Comparison of ENCODE assay signal across 9 cellular contexts in the genomic region with DNA sequence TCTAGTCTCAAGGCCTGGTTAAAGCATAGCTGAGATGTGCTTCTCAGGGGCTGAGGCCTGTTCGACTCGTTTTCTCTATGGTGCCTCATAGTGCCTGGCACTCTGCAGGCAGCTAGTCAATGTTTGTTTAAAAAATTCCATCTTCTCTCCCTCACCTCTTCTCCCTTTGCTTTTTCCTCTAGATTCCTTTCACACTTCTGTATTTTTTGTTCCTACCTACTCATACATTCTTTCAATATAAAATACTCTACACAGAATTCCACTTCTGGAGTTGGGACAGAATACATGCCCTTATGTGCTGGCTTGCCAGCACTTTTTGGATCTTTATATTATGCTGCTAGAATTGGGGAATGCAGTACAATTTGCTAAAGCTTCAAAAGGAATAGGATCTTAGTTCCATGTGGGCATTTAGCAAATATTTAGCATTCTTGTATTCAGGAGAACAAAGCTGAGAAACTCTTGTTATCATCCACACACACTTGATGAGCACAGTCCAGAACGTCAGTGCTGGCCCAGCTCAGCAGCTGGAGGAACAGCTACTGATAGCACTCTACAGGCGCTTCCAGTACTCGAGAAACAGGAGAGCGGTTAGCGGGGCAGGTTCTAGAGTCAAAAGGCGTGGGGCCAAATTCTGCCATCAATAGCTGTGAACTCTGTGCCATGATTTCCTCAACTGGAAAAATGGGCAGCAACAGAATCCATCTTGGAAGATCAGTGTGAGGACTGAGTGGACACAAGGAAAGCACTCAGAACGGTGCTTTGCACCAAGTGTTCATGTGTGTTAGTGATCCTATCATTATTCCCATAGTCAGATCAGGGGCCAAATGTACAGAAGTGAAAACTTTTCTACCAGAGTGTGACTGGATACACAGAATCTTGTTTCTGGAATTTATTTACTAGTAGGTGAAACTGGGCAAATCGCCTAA. TPM values are rescaled to one million over a fixed set of nuclear protein-coding genes. Genes with fewer than 3 reads are reported as not detected.
DNase-seq lines count a peak whose midpoint lies in the region; ATAC-seq and TF ChIP-seq lines count a peak whose summit lies in the region.
"Had no signal": no experiment of that assay in that cellular context is flagged by ENCODE, and none has a peak within 500 bp of the region (broad histone marks: within the 10 kb centered on the region; RNA-seq: fewer than 3 reads in every experiment).

No MANE protein-coding gene starts in this region.

- intact Hi-C loops in activated B cell treated with CpG ODN at 0.5 μM for 24 hours (cut with micrococcal nuclease) = no loop called here

- H3K9me3 ChIP-seq in skeletal muscle satellite cell (replicated peaks; ENCODE audit: low read length) (no peaks in the 10 kb centered on the region), MM.1S (replicated peaks; ENCODE audit: insufficient read depth, low read length) (no peaks in the 10 kb centered on the region)

- POLR2A ChIA-PET in activated B cell treated with CpG ODN at 0.5 μM for 24 hours (lab: Charles Lee) = interaction anchor here (1.0 to 3.4 kb wide), 3 partner anchors 10 to 15 kb away, joined by 3 to 23 read pairs (median 5); a partner anchor contains a TSS

- H3K4me1 Mint-ChIP-seq in GM23338 = peaks cover 23% of the 10 kb centered on the region
- peaks cover 70% of the 10 kb centered on the region for H3K4me1 Mint-ChIP-seq in activated B cell treated with CpG ODN at 0.5 μM for 24 hours

- H3K9ac ChIP-seq in skeletal muscle satellite cell (ENCODE audit: low read depth, low read length) (peak overlapping the region; percentile 42), MM.1S (ENCODE audit: low read length) (no peak overlapping the region)

- H3K27me3 ChIP-seq in GM23338 (ENCODE audit: insufficient read depth) (no peaks in the 10 kb centered on the region), skeletal muscle satellite cell (ENCODE audit: control insufficient read depth, insufficient read depth, low read length) (no peaks in the 10 kb centered on the region), MM.1S (replicated peaks; ENCODE audit: insufficient read depth, low read length) (no peaks in the 10 kb centered on the region)

- DNase-seq in GM23338 (ENCODE audit: low spot score) = no peak
- no peak for DNase-seq in activated B cell treated with CpG ODN at 0.5 μM for 24 hours
- peak; percentile 44 for DNase-seq in fibroblast of villous mesenchyme (ENCODE audit: low read depth)
- no peak for DNase-seq in MM.1S
- DNase-seq in HPDE6-E6E7 (ENCODE audit: extremely low spot score) = no peak
- no peak for DNase-seq in C1 segment of cervical spinal cord (lab: John Stamatoyannopoulos, UW)
- no peak for DNase-seq in NCI-H1048 (lab: John Stamatoyannopoulos, UW)
- DNase-seq: cerebellar nuclear complex had no signal

- H3F3A ChIP-seq in GM23338 (replicated peaks; ENCODE audit: low read depth) (peaks cover 4% of the 10 kb centered on the region; the same call in 1 of the 2 replicates), MM.1S (ENCODE audit: insufficient read depth, low read length) (peaks cover 6% of the 10 kb centered on the region; the same call in 1 of the 2 replicates)

- 0 out of 2 replicates have a peak overlapping the region, but pooled peaks have one; percentile 4 for H3K27ac Mint-ChIP-seq in GM23338
- peak overlapping the region; percentile 27 for H3K27ac Mint-ChIP-seq in activated B cell treated with CpG ODN at 0.5 μM for 24 hours

- H3K27ac ChIP-seq in GM23338 (ENCODE audit: low read depth) = no peak overlapping the region
- H3K27ac ChIP-seq in MM.1S (ENCODE audit: low read length) = no peak overlapping the region

- H3K4me2 ChIP-seq in GM23338 (no peak overlapping the region), skeletal muscle satellite cell (ENCODE audit: low read length) (peak overlapping the region; percentile 90), MM.1S (ENCODE audit: low read depth, low read length) (no peak overlapping the region)

- H3K4me1 ChIP-seq in GM23338 (ENCODE audit: insufficient read depth) = peaks cover 18% of the 10 kb centered on the region
- H3K4me1 ChIP-seq in skeletal muscle satellite cell (ENCODE audit: control insufficient read depth, insufficient read depth, low read length) = peaks cover 41% of the 10 kb centered on the region
- peaks cover 16% of the 10 kb centered on the region; the same call in 1 of the 2 replicates for H3K4me1 ChIP-seq in MM.1S (ENCODE audit: low read length)

- TF ChIP-seq CTCF in GM23338 (conservative IDR thresholded peaks at IDR 0.05; ENCODE audit: low read depth in 2 of 2) (no peak), activated B cell treated with CpG ODN at 0.5 μM for 24 hours (IDR thresholded peaks at IDR 0.05) (no peak), fibroblast of villous mesenchyme (IDR thresholded peaks at IDR 0.05; ENCODE audit: insufficient read depth, low read depth, low read length) (no peak), MM.1S (IDR thresholded peaks at IDR 0.05; ENCODE audit: low read length) (no peak)

- H3K9me2 ChIP-seq in GM23338 (ENCODE audit: insufficient read depth) = no peaks in the 10 kb centered on the region
- H3K9me2 ChIP-seq in MM.1S (replicated peaks; ENCODE audit: insufficient read depth, low read length) = no peaks in the 10 kb centered on the region

- H3K9me3 Mint-ChIP-seq in GM23338 (no peaks in the 10 kb centered on the region), activated B cell treated with CpG ODN at 0.5 μM for 24 hours (no peaks in the 10 kb centered on the region)

- no peak overlapping the region for H3K4me3 Mint-ChIP-seq in GM23338
- H3K4me3 Mint-ChIP-seq in activated B cell treated with CpG ODN at 0.5 μM for 24 hours = peak overlapping the region; percentile 30

- peaks cover 16% of the 10 kb centered on the region for H3K27me3 Mint-ChIP-seq in GM23338 (ENCODE audit: insufficient read depth, low read depth, poor library complexity)
- no peaks in the 10 kb centered on the region for H3K27me3 Mint-ChIP-seq in activated B cell treated with CpG ODN at 0.5 μM for 24 hours

- H3K4me3 ChIP-seq in GM23338 = 0 out of 2 replicates have a peak overlapping the region, but pooled peaks have one; percentile 97
- peak overlapping the region; percentile 18 for H3K4me3 ChIP-seq in fibroblast of villous mesenchyme (ENCODE audit: low read depth, low read length)
- H3K4me3 ChIP-seq in skeletal muscle satellite cell (ENCODE audit: low read length) = peak overlapping the region; percentile 91
- H3K4me3 ChIP-seq in MM.1S (ENCODE audit: low read length) = no peak overlapping the region

- H3K36me3 Mint-ChIP-seq in GM23338 (ENCODE audit: low read depth) = peaks cover 12% of the 10 kb centered on the region
- H3K36me3 Mint-ChIP-seq in activated B cell treated with CpG ODN at 0.5 μM for 24 hours (ENCODE audit: low read depth) = peaks cover 39% of the 10 kb centered on the region

- no peak for ATAC-seq in GM23338
- ATAC-seq in activated B cell treated with CpG ODN at 0.5 μM for 24 hours (ENCODE audit: low read depth) = no peak

- H3K36me3 ChIP-seq in GM23338 (ENCODE audit: insufficient read depth) (no peaks in the 10 kb centered on the region; the same call in 1 of the 2 replicates), skeletal muscle satellite cell (ENCODE audit: insufficient read depth, low read length) (peaks cover 16% of the 10 kb centered on the region), MM.1S (replicated peaks; ENCODE audit: insufficient read depth, low read length) (no peaks in the 10 kb centered on the region)

- CTCF ChIA-PET in activated B cell treated with CpG ODN at 0.5 μM for 24 hours (lab: Charles Lee) = interaction anchor here (0.9 kb wide), 1 partner anchor 69 kb away, joined by 3 read pairs; no protein-coding TSS in a partner anchor

- H4K20me1 ChIP-seq in GM23338 (replicated peaks; ENCODE audit: insufficient read depth) (peaks cover 18% of the 10 kb centered on the region), MM.1S (ENCODE audit: insufficient read depth, low read length) (no peaks in the 10 kb centered on the region)

- H3K79me2 ChIP-seq in GM23338 (replicated peaks; ENCODE audit: insufficient read depth) (peaks cover 53% of the 10 kb centered on the region), MM.1S (ENCODE audit: low read length) (peaks cover 71% of the 10 kb centered on the region)

- H2AFZ ChIP-seq in GM23338 (no peak overlapping the region), MM.1S (ENCODE audit: low read length) (no peak overlapping the region)

RNA-seq across cellular contexts. Expression of a gene that starts 3.4 kb away (rescaled TPM):
- total RNA-seq in GM23338 (2014; rRNA removed; shearing (Covaris generic)) = 16.1 and 19.7 TPM in 2 replicates
- polyA plus RNA-seq in GM23338 (2016; fragmentation: Nextera tagmentation; extraction: Ambion mirVana) = 4.6 and 5.5 TPM in 2 replicates
- total RNA-seq in activated B cell treated with CpG ODN at 0.5 μM for 24 hours (39.3 and 45.2 TPM in 2 replicates), fibroblast of villous mesenchyme (53.5 and 62.2 TPM in 2 replicates)
- total RNA-seq in skeletal muscle satellite cell (2012; rRNA removed) = 38.8 and 43.0 TPM in 2 replicates

RNA-seq across cellular contexts. Expression of a gene that starts 8.4 kb away (rescaled TPM):
- total RNA-seq in GM23338 (2014; rRNA removed; shearing (Covaris generic)) = 79.9 and 88.4 TPM in 2 replicates
- polyA plus RNA-seq in GM23338 (2016; fragmentation: Nextera tagmentation; extraction: Ambion mirVana) = 27.2 and 31.0 TPM in 2 replicates
- total RNA-seq in activated B cell treated with CpG ODN at 0.5 μM for 24 hours (90.6 and 103 TPM in 2 replicates), fibroblast of villous mesenchyme (31.2 and 35.4 TPM in 2 replicates)
- 19.4 and 21.0 TPM in 2 replicates for total RNA-seq in skeletal muscle satellite cell (2012; rRNA removed)

RNA-seq across cellular contexts. Expression of a gene that starts 15.6 kb away (rescaled TPM):
- 84.0 and 87.0 TPM in 2 replicates for total RNA-seq in GM23338 (2014; rRNA removed; shearing (Covaris generic))
- 125 and 131 TPM in 2 replicates for polyA plus RNA-seq in GM23338 (2016; fragmentation: Nextera tagmentation; extraction: Ambion mirVana)
- total RNA-seq in activated B cell treated with CpG ODN at 0.5 μM for 24 hours (99.4 and 109 TPM in 2 replicates), fibroblast of villous mesenchyme (60.6 and 88.9 TPM in 2 replicates)
- total RNA-seq in skeletal muscle satellite cell (2012; rRNA removed) = 101 and 106 TPM in 2 replicates

RNA-seq across cellular contexts. Expression of a gene that starts 40.9 kb away (rescaled TPM):
- 12.8 and 13.2 TPM in 2 replicates for total RNA-seq in GM23338 (2014; rRNA removed; shearing (Covaris generic))
- polyA plus RNA-seq in GM23338 (2016; fragmentation: Nextera tagmentation; extraction: Ambion mirVana) = 36.1 and 36.4 TPM in 2 replicates
- total RNA-seq in activated B cell treated with CpG ODN at 0.5 μM for 24 hours = 7.3 and 14.1 TPM in 2 replicates
- total RNA-seq in fibroblast of villous mesenchyme = 12.2 and 20.7 TPM in 2 replicates
- total RNA-seq in skeletal muscle satellite cell (2012; rRNA removed) = 11.1 and 16.0 TPM in 2 replicates

RNA-seq across cellular contexts. Expression of a gene that starts 41.1 kb away (rescaled TPM):
- total RNA-seq in GM23338 (2014; rRNA removed; shearing (Covaris generic)) = 6.1 and 11.0 TPM in 2 replicates
- polyA plus RNA-seq in GM23338 (2016; fragmentation: Nextera tagmentation; extraction: Ambion mirVana) = 4.3 and 5.8 TPM in 2 replicates
- total RNA-seq in activated B cell treated with CpG ODN at 0.5 μM for 24 hours (0.20 and 0.66 TPM in 2 replicates), fibroblast of villous mesenchyme (1.3 and 1.9 TPM in 2 replicates)
- total RNA-seq in skeletal muscle satellite cell (2012; rRNA removed) = 1.3 and 3.9 TPM in 2 replicates
